ENCODE assay signal across 15 cellular contexts in the genomic region with DNA sequence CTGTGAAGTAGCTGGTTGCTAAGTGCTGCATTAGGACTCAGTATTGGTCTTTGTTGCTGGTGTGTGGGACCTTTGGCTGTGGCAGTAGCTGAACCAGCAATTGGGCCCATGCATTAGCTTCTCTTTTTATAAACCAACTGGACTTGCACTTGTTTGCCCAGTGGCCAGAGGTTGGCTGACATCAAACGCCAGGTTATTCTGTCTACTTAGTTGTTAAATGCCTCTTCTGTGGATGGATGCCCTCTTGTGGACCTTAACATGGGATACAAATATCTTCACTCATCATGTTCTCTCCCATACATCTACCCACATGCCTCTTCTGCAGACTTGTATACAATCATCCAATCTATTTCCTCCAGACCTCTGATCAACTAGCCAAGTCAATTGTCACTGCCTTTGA. TPM values are rescaled to one million over a fixed set of nuclear protein-coding genes. Genes with fewer than 3 reads are reported as not detected.
"Had no signal": no experiment of that assay in that cellular context is flagged by ENCODE, and none has a peak within 500 bp of the region (broad histone marks: within the 10 kb centered on the region; RNA-seq: fewer than 3 reads in every experiment).

No MANE protein-coding gene starts in this region.

- H3K4me3 ChIP-seq: body of pancreas, thyroid gland had no signal

- H3K27me3 ChIP-seq: body of pancreas, thyroid gland had no signal

- H3K27ac Mint-ChIP-seq: activated CD4-positive, alpha-beta T cell treated with anti-CD3 and anti-CD28 coated beads, Interleukin-2, amount 10 ng/mL, durations not matched to agents 24 days and 14 days; activated CD8-positive, alpha-beta T cell treated with anti-CD3 and anti-CD28 coated beads for 36 hours; activated naive CD4-positive, alpha-beta T cell treated with anti-CD3 and anti-CD28 coated beads for 36 hours; activated T-helper 17 cell treated with anti-CD3 and anti-CD28 coated beads, Interleukin-2, amount 50 U/mL, for 72 hours; effector memory CD8-positive, alpha-beta T cell had no signal

- H3K36me3 ChIP-seq: thyroid gland had no signal

- H3K27ac ChIP-seq: body of pancreas, thyroid gland had no signal

- H3K4me1 Mint-ChIP-seq: activated CD4-positive, alpha-beta T cell treated with anti-CD3 and anti-CD28 coated beads, Interleukin-2, amount 10 ng/mL, durations not matched to agents 24 days and 14 days; activated T-helper 17 cell treated with anti-CD3 and anti-CD28 coated beads, Interleukin-2, amount 50 U/mL, for 72 hours had no signal

- H3K4me1 ChIP-seq: body of pancreas, thyroid gland had no signal

- H3K9me3 Mint-ChIP-seq: activated CD4-positive, alpha-beta T cell treated with anti-CD3 and anti-CD28 coated beads, Interleukin-2, amount 10 ng/mL, durations not matched to agents 24 days and 14 days; activated CD8-positive, alpha-beta T cell treated with anti-CD3 and anti-CD28 coated beads for 36 hours; activated naive CD4-positive, alpha-beta T cell treated with anti-CD3 and anti-CD28 coated beads for 36 hours; activated T-helper 17 cell treated with anti-CD3 and anti-CD28 coated beads, Interleukin-2, amount 50 U/mL, for 72 hours; effector memory CD8-positive, alpha-beta T cell had no signal

- H3K4me3 Mint-ChIP-seq: activated CD4-positive, alpha-beta T cell treated with anti-CD3 and anti-CD28 coated beads, Interleukin-2, amount 10 ng/mL, durations not matched to agents 24 days and 14 days; activated CD8-positive, alpha-beta T cell treated with anti-CD3 and anti-CD28 coated beads for 36 hours; activated naive CD4-positive, alpha-beta T cell treated with anti-CD3 and anti-CD28 coated beads for 36 hours; activated T-helper 17 cell treated with anti-CD3 and anti-CD28 coated beads, Interleukin-2, amount 50 U/mL, for 72 hours; effector memory CD8-positive, alpha-beta T cell had no signal

- H3K9me3 ChIP-seq: body of pancreas, thyroid gland had no signal

- DNase-seq: activated CD4-positive, alpha-beta T cell treated with anti-CD3 and anti-CD28 coated beads, Interleukin-2, amount 10 ng/mL, durations not matched to agents 24 days and 14 days; activated CD8-positive, alpha-beta T cell treated with anti-CD3 and anti-CD28 coated beads for 36 hours; activated naive CD4-positive, alpha-beta T cell treated with anti-CD3 and anti-CD28 coated beads for 36 hours; activated T-cell treated with anti-CD3 and anti-CD28 coated beads, Interleukin-2, amount 50 U/mL, for 1 hour; body of pancreas; effector memory CD8-positive, alpha-beta T cell; foreskin fibroblast; hippocampal formation; islet precursor cell; left colon; midbrain; retina; stimulated activated naive CD4-positive, alpha-beta T cell; thyroid gland had no signal

RNA-seq across cellular contexts. Expression of a gene that starts 26.4 kb away (rescaled TPM):
- total RNA-seq: activated CD4-positive, alpha-beta T cell treated with anti-CD3 and anti-CD28 coated beads, Interleukin-2, amount 10 ng/mL, durations not matched to agents 24 days and 14 days; activated T-helper 17 cell treated with anti-CD3 and anti-CD28 coated beads, Interleukin-2, amount 50 U/mL, for 72 hours had no signal
